ENCODE assay signal across 1 cellular context in genomic region chr6:37536462-37537225, GRCh38.
TF ChIP-seq lines count a peak whose summit lies in the region.

No MANE protein-coding gene starts in this region.

TF ChIP-seq in WTC11, 78 proteins besides CTCF, POLR2A, EP300 and RAD21 (continued from another document):
- no peak for TF ChIP-seq AFF4 (CRISPR knock-in tag; IDR thresholded peaks at IDR 0.05; ENCODE audit: borderline replicate concordance)
